14 cellular contexts compared by ENCODE assay signal in genomic region chr11:74330065-74330858, GRCh38. TPM values are rescaled to one million over a fixed set of nuclear protein-coding genes. Genes with fewer than 3 reads are reported as not detected.
DNase-seq lines count a peak whose midpoint lies in the region; ATAC-seq and TF ChIP-seq lines count a peak whose summit lies in the region.
"Had no signal": no experiment of that assay in that cellular context is flagged by ENCODE, and none has a peak within 500 bp of the region (broad histone marks: within the 10 kb centered on the region; RNA-seq: fewer than 3 reads in every experiment).

No MANE protein-coding gene starts in this region.

- H3K27me3 Mint-ChIP-seq in osteocyte (ENCODE audit: unreplicated experiment) = no peaks in the 10 kb centered on the region
- H3K27me3 Mint-ChIP-seq: type B pancreatic cell had no signal

- H3K36me3 Mint-ChIP-seq in osteocyte (ENCODE audit: unreplicated experiment) = peaks cover 15% of the 10 kb centered on the region
- H3K36me3 Mint-ChIP-seq: type B pancreatic cell had no signal

- peak overlapping the region; percentile 73 for H3K27ac Mint-ChIP-seq in osteocyte (ENCODE audit: unreplicated experiment)
- H3K27ac Mint-ChIP-seq: activated naive CD8-positive, alpha-beta T cell treated with anti-CD3 and anti-CD28 coated beads, Interleukin-2, amount 10 ng/mL, durations not matched to agents 7 days and 5 days; type B pancreatic cell had no signal

- no peak for ATAC-seq in HG03045 (IDR thresholded peaks at IDR 0.05; ENCODE audit: unreplicated experiment)

- H3K27ac ChIP-seq in SK-N-MC (peak overlapping the region; percentile 63; the same call in 1 of the 2 replicates), epithelial cell of prostate (no peak overlapping the region)
- H3K27ac ChIP-seq: ovary, Peyer's patch had no signal

- peaks cover 60% of the 10 kb centered on the region for H3K4me1 Mint-ChIP-seq in osteocyte (ENCODE audit: unreplicated experiment)
- H3K4me1 Mint-ChIP-seq: activated naive CD8-positive, alpha-beta T cell treated with anti-CD3 and anti-CD28 coated beads, Interleukin-2, amount 10 ng/mL, durations not matched to agents 7 days and 5 days had no signal

- no peak overlapping the region for H3K9ac ChIP-seq in SK-N-MC (ENCODE audit: insufficient read length)

- H3K36me3 ChIP-seq in SK-N-MC (ENCODE audit: insufficient read depth, low read length) (no peaks in the 10 kb centered on the region), MG63 (no peaks in the 10 kb centered on the region)
- H3K36me3 ChIP-seq: ovary, Peyer's patch had no signal

- no peak overlapping the region for H3K4me3 ChIP-seq in SK-N-MC
- H3K4me3 ChIP-seq in MG63 = no peak overlapping the region
- H3K4me3 ChIP-seq: ovary, Peyer's patch had no signal

- H3K9me3 Mint-ChIP-seq in osteocyte (ENCODE audit: unreplicated experiment) = no peaks in the 10 kb centered on the region
- H3K9me3 Mint-ChIP-seq: activated naive CD8-positive, alpha-beta T cell treated with anti-CD3 and anti-CD28 coated beads, Interleukin-2, amount 10 ng/mL, durations not matched to agents 7 days and 5 days; type B pancreatic cell had no signal

- H3K27me3 ChIP-seq in MG63 = no peaks in the 10 kb centered on the region
- H3K27me3 ChIP-seq: ovary, Peyer's patch had no signal

- no peak overlapping the region for H3K4me3 Mint-ChIP-seq in osteocyte (ENCODE audit: unreplicated experiment)
- H3K4me3 Mint-ChIP-seq: activated naive CD8-positive, alpha-beta T cell treated with anti-CD3 and anti-CD28 coated beads, Interleukin-2, amount 10 ng/mL, durations not matched to agents 7 days and 5 days; type B pancreatic cell had no signal

- DNase-seq in ELR (ENCODE audit: low read depth) (peak; percentile 79), SK-N-MC (ENCODE audit: low read depth, low spot score) (no peak), epithelial cell of prostate (ENCODE audit: low read depth, low spot score) (peak; percentile 18), osteocyte (ENCODE audit: extremely low spot score, unreplicated experiment) (no peak), SW480 (ENCODE audit: low spot score) (no peak), MG63 (no peak), NCI-H2171 treated with DMSO at 0.1 percent for 48 hours (lab: John Stamatoyannopoulos, UW) (no peak)
- DNase-seq: activated naive CD8-positive, alpha-beta T cell treated with anti-CD3 and anti-CD28 coated beads, Interleukin-2, amount 10 ng/mL, durations not matched to agents 7 days and 5 days; midbrain; NCI-H345; ovary; Peyer's patch had no signal

- H3K9me3 ChIP-seq in SK-N-MC (ENCODE audit: low read depth, low read length) = no peaks in the 10 kb centered on the region
- no peaks in the 10 kb centered on the region for H3K9me3 ChIP-seq in MG63
- H3K9me3 ChIP-seq: ovary, Peyer's patch had no signal

- no peak for TF ChIP-seq CTCF in osteocyte (IDR thresholded peaks at IDR 0.05)

RNA-seq across cellular contexts. Expression of gene P4HA3, which starts 18.8 kb away (rescaled TPM):
- 6.1 and 6.4 TPM in 2 replicates for total RNA-seq in osteocyte
- total RNA-seq in MG63 (2014; rRNA removed; shearing (Covaris generic); ENCODE audit: low replicate concordance) = not detected in 2 replicates
- total RNA-seq: activated naive CD8-positive, alpha-beta T cell treated with anti-CD3 and anti-CD28 coated beads, Interleukin-2, amount 10 ng/mL, durations not matched to agents 7 days and 5 days; Peyer's patch had no signal

Comparison
In these comparisons a context has a peak if more than half of its experiments do, and no peak if none do; other contexts are left out.
1. DNase-seq: peak in ELR (single experiment) and epithelial cell of prostate (single experiment); none in SK-N-MC (single experiment), osteocyte (single experiment), SW480 (single experiment), MG63 (single experiment) and NCI-H2171 treated with DMSO at 0.1 percent for 48 hours (single experiment).